1 cellular context compared by ENCODE assay signal in the genomic region with DNA sequence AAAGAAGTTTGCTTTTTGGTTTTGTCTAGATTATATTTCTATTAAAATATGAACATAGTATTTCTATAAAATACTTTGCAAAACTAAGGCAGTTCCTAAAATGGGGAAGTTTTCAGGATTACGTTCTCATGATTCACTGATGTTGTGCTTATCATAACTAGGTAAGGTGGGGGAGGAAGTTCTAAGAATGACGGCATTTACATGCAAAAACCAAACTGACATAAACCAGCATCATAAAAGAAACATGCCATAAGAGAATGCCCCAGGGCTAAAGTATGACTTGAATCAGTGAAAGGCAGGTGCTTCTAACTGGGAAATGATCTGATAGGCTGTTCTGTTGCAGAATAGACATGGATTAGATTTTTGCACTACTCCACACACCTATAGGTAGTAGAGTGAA.
TF ChIP-seq lines count a peak whose summit lies in the region.

No MANE protein-coding gene starts in this region.

TF ChIP-seq in IMR-90, 13 proteins besides CTCF, POLR2A, EP300 and RAD21:
- TF ChIP-seq MXI1 (IDR thresholded peaks at IDR 0.05; ENCODE audit: borderline replicate concordance, low read depth, low read length) = no peak
- TF ChIP-seq MAFK (IDR thresholded peaks at IDR 0.05; ENCODE audit: low read depth, low read length) = no peak
- TF ChIP-seq MAZ (IDR thresholded peaks at IDR 0.05; ENCODE audit: borderline replicate concordance, low read depth, low read length) = no peak
- TF ChIP-seq CEBPB (IDR thresholded peaks at IDR 0.05; ENCODE audit: low read depth, low read length) = no peak
- TF ChIP-seq, protein P1, sequence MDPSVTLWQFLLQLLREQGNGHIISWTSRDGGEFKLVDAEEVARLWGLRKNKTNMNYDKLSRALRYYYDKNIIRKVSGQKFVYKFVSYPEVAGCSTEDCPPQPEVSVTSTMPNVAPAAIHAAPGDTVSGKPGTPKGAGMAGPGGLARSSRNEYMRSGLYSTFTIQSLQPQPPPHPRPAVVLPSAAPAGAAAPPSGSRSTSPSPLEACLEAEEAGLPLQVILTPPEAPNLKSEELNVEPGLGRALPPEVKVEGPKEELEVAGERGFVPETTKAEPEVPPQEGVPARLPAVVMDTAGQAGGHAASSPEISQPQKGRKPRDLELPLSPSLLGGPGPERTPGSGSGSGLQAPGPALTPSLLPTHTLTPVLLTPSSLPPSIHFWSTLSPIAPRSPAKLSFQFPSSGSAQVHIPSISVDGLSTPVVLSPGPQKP (IDR thresholded peaks at IDR 0.05; ENCODE audit: borderline replicate concordance, low read depth, low read length) = no peak
